10 cellular contexts compared by ENCODE assay signal in the genomic region with DNA sequence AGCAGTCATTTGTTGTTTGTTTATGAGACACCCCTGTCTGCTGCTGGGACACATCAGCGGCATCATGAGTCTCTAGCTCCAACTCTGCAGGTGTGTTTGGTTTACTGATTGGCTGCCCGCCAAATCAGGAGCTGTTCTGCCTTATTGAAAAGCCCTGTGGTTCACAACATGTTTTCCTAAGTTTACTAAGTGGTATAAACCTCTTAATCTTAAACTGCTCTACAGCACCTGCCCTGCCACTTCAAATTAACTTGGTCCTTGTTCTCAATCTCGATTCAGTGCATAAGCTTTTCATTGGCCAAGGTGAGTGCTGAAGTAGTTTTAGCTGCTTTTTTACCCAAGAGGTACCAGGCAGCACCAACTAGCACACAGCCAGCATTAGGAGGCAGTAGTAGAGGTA.
A peak's percentile ranks its signal among the peaks of the same experiment; 100 is the strongest.
DNase-seq lines count a peak whose midpoint lies in the region; ATAC-seq and TF ChIP-seq lines count a peak whose summit lies in the region.
"Had no signal": no experiment of that assay in that cellular context is flagged by ENCODE, and none has a peak within 500 bp of the region (broad histone marks: within the 10 kb centered on the region; RNA-seq: fewer than 3 reads in every experiment).

No MANE protein-coding gene starts in this region.

- H3K18ac ChIP-seq in mesenchymal stem cell (ENCODE audit: low read depth in 1 of 2, low read length in 2 of 2) = no peak overlapping the region

- H3K27ac ChIP-seq in RWPE2 (ENCODE audit: poor library complexity, severe bottlenecking) (no peak overlapping the region), mesenchymal stem cell (ENCODE audit: low read length, poor library complexity, severe bottlenecking) (peak overlapping the region; percentile 36)
- H3K27ac ChIP-seq: BLaER1 treated with 17β-estradiol and CSF1 and Interleukin-3, amounts not matched to agents 10 nM and 100 nM; coronary artery had no signal

- no peak overlapping the region for H2BK15ac ChIP-seq in mesenchymal stem cell (ENCODE audit: low read depth, poor library complexity, severe bottlenecking)

- H2AFZ ChIP-seq in mesenchymal stem cell (ENCODE audit: low read depth, low read length) = no peak overlapping the region

- no peak for TF ChIP-seq CTCF in RWPE2 (IDR thresholded peaks at IDR 0.05; ENCODE audit: poor library complexity, severe bottlenecking)

- no peak overlapping the region for H2BK120ac ChIP-seq in mesenchymal stem cell (ENCODE audit: low read depth, low read length)

- H3K14ac ChIP-seq in mesenchymal stem cell (ENCODE audit: low read length in 2 of 2) = no peak overlapping the region

- ATAC-seq in RWPE2 (ENCODE audit: low read depth) = peak; percentile 68
- ATAC-seq in HG03520 (IDR thresholded peaks at IDR 0.05; ENCODE audit: unreplicated experiment) = no peak

- H3K9ac ChIP-seq in mesenchymal stem cell (ENCODE audit: low read length) = no peak overlapping the region
- H3K9ac ChIP-seq: BLaER1 treated with 17β-estradiol and CSF1 and Interleukin-3, amounts not matched to agents 10 nM and 100 nM had no signal

- no peaks in the 10 kb centered on the region for H3K4me1 Mint-ChIP-seq in activated CD4-positive, alpha-beta memory T cell treated with anti-CD3 and anti-CD28 coated beads, Interleukin-2, amount 10 ng/mL, durations not matched to agents 7 days and 5 days

- H3K27ac Mint-ChIP-seq in activated CD4-positive, alpha-beta memory T cell treated with anti-CD3 and anti-CD28 coated beads, Interleukin-2, amount 10 ng/mL, durations not matched to agents 7 days and 5 days = no peak overlapping the region

- no peak overlapping the region for H4K8ac ChIP-seq in mesenchymal stem cell (ENCODE audit: low read length)

- H3K4me2 ChIP-seq in mesenchymal stem cell (ENCODE audit: low read length, poor library complexity, severe bottlenecking) = no peak overlapping the region
- H3K4me2 ChIP-seq: BLaER1 treated with 17β-estradiol and CSF1 and Interleukin-3, amounts not matched to agents 10 nM and 100 nM had no signal

- no peaks in the 10 kb centered on the region for H3K9me3 Mint-ChIP-seq in activated CD4-positive, alpha-beta memory T cell treated with anti-CD3 and anti-CD28 coated beads, Interleukin-2, amount 10 ng/mL, durations not matched to agents 7 days and 5 days

- POLR2A ChIA-PET in activated CD4-positive, alpha-beta memory T cell treated with anti-CD3 and anti-CD28 coated beads, Interleukin-2, amount 10 ng/mL, durations not matched to agents 7 days and 5 days (lab: Charles Lee) = no interaction called here

- H3K4me1 ChIP-seq in RWPE2 (ENCODE audit: insufficient read depth, poor library complexity, severe bottlenecking) = peaks cover 2% of the 10 kb centered on the region
- H3K4me1 ChIP-seq in mesenchymal stem cell (ENCODE audit: control insufficient read depth, insufficient read depth, low read depth, low read length) = peaks cover 3% of the 10 kb centered on the region
- H3K4me1 ChIP-seq: BLaER1 treated with 17β-estradiol and CSF1 and Interleukin-3, amounts not matched to agents 10 nM and 100 nM had no signal

- no peak overlapping the region for H4K91ac ChIP-seq in mesenchymal stem cell (ENCODE audit: low read length)

- H3K4ac ChIP-seq in mesenchymal stem cell (ENCODE audit: low read depth in 1 of 2, low read length in 2 of 2) = no peak overlapping the region

- H2BK12ac ChIP-seq in mesenchymal stem cell (ENCODE audit: low read length in 2 of 2) = no peak overlapping the region

- H3K23ac ChIP-seq in mesenchymal stem cell (ENCODE audit: low read length in 2 of 2) = no peak overlapping the region

- 39% methylated on average over 3 of the region's 3 CpGs for WGBS in mesenchymal stem cell

- H3K27me3 ChIP-seq in RWPE2 (ENCODE audit: insufficient read depth, poor library complexity, severe bottlenecking) (peaks cover 22% of the 10 kb centered on the region), mesenchymal stem cell (ENCODE audit: control insufficient read depth in 1 of 2, insufficient read depth in 1 of 2, low read length in 2 of 2) (no peaks in the 10 kb centered on the region)
- H3K27me3 ChIP-seq: BLaER1 treated with 17β-estradiol and CSF1 and Interleukin-3, amounts not matched to agents 10 nM and 100 nM had no signal

- H3K4me3 ChIP-seq in RWPE2 (ENCODE audit: severe bottlenecking) (no peak overlapping the region), mesenchymal stem cell (ENCODE audit: insufficient read depth in 1 of 2, low read depth in 1 of 2, low read length in 2 of 2) (no peak overlapping the region)
- H3K4me3 ChIP-seq: BLaER1 treated with 17β-estradiol and CSF1 and Interleukin-3, amounts not matched to agents 10 nM and 100 nM; coronary artery had no signal

- CTCF ChIA-PET in activated CD4-positive, alpha-beta memory T cell treated with anti-CD3 and anti-CD28 coated beads, Interleukin-2, amount 10 ng/mL, durations not matched to agents 7 days and 5 days (lab: Charles Lee) = no interaction called here

- H3K79me1 ChIP-seq in mesenchymal stem cell (replicated peaks; ENCODE audit: low read length, poor library complexity, severe bottlenecking) = no peaks in the 10 kb centered on the region

- H3K36me3 ChIP-seq in RWPE2 (ENCODE audit: low read depth) (no peaks in the 10 kb centered on the region), mesenchymal stem cell (ENCODE audit: control insufficient read depth in 1 of 2, insufficient read depth in 2 of 2, low read depth in 1 of 2, low read length in 2 of 2) (no peaks in the 10 kb centered on the region)
- H3K36me3 ChIP-seq: BLaER1 treated with 17β-estradiol and CSF1 and Interleukin-3, amounts not matched to agents 10 nM and 100 nM had no signal

- H3K4me3 Mint-ChIP-seq in activated CD4-positive, alpha-beta memory T cell treated with anti-CD3 and anti-CD28 coated beads, Interleukin-2, amount 10 ng/mL, durations not matched to agents 7 days and 5 days = no peak overlapping the region

- H3K27me3 Mint-ChIP-seq in activated CD4-positive, alpha-beta memory T cell treated with anti-CD3 and anti-CD28 coated beads, Interleukin-2, amount 10 ng/mL, durations not matched to agents 7 days and 5 days = no peaks in the 10 kb centered on the region

- no peak overlapping the region for H2AK5ac ChIP-seq in mesenchymal stem cell (ENCODE audit: low read length, severe bottlenecking)

- no peaks in the 10 kb centered on the region for H3K36me3 Mint-ChIP-seq in activated CD4-positive, alpha-beta memory T cell treated with anti-CD3 and anti-CD28 coated beads, Interleukin-2, amount 10 ng/mL, durations not matched to agents 7 days and 5 days (ENCODE audit: low read depth)

- no peak overlapping the region for H2BK5ac ChIP-seq in mesenchymal stem cell (ENCODE audit: low read depth, low read length, poor library complexity, severe bottlenecking)

- no peaks in the 10 kb centered on the region for H3K9me3 ChIP-seq in RWPE2 (ENCODE audit: severe bottlenecking)
- no peaks in the 10 kb centered on the region for H3K9me3 ChIP-seq in mesenchymal stem cell (ENCODE audit: control insufficient read depth, low read length)
- H3K9me3 ChIP-seq: BLaER1 treated with 17β-estradiol and CSF1 and Interleukin-3, amounts not matched to agents 10 nM and 100 nM had no signal

- peak; percentile 93 for DNase-seq in DMS79 treated with DMSO at 0.1 percent for 48 hours (lab: John Stamatoyannopoulos, UW)
- peak; percentile 85 for DNase-seq in NCI-H187 treated with DMSO at 0.1 percent for 48 hours (lab: John Stamatoyannopoulos, UW)
- DNase-seq in RWPE2 (ENCODE audit: low spot score) = no peak
- DNase-seq in mesenchymal stem cell = no peak
- no peak for DNase-seq in activated CD4-positive, alpha-beta memory T cell treated with anti-CD3 and anti-CD28 coated beads, Interleukin-2, amount 10 ng/mL, durations not matched to agents 7 days and 5 days
- DNase-seq in stimulated activated CD4-positive, alpha-beta T cell treated with anti-CD3 and anti-CD28 coated beads, Interleukin-4, amount 100 ng/mL, for 24 hours = no peak
- no peak for DNase-seq in OCI-M1 (lab: John Stamatoyannopoulos, UW)

Comparison
In these comparisons a context has a peak if more than half of its experiments do, and no peak if none do; other contexts are left out.
1. DNase-seq: peak in DMS79 treated with DMSO at 0.1 percent for 48 hours (single experiment) and NCI-H187 treated with DMSO at 0.1 percent for 48 hours (single experiment); none in RWPE2 (single experiment), mesenchymal stem cell (single experiment), activated CD4-positive, alpha-beta memory T cell treated with anti-CD3 and anti-CD28 coated beads, Interleukin-2, amount 10 ng/mL, durations not matched to agents 7 days and 5 days (single experiment), stimulated activated CD4-positive, alpha-beta T cell treated with anti-CD3 and anti-CD28 coated beads, Interleukin-4, amount 100 ng/mL, for 24 hours (single experiment) and OCI-M1 (single experiment).